ENCODE assay signal across 1 cellular context in genomic region chr18:23998811-23999210, GRCh38.
TF ChIP-seq lines count a peak whose summit lies in the region.

No MANE protein-coding gene starts in this region.

TF ChIP-seq in HepG2, 621 proteins besides CTCF, POLR2A, EP300 and RAD21 (continued from another document):
- TF ChIP-seq HNF4G (IDR thresholded peaks at IDR 0.05; ENCODE audit: borderline replicate concordance, low read depth, low read length) = no peak
- no peak for TF ChIP-seq HNF4G (CRISPR knock-in tag; IDR thresholded peaks at IDR 0.05; ENCODE audit: borderline replicate concordance, low read depth)
- peak; percentile 34; the same call in 1 of the 2 replicates for TF ChIP-seq ARID5B (CRISPR knock-in tag; IDR thresholded peaks at IDR 0.05)
- TF ChIP-seq SOX13 (IDR thresholded peaks at IDR 0.05) = no peak
- peak in 1 of 2 experiments; percentile 67; a peak in 1 of 4 replicates for TF ChIP-seq SOX13 (CRISPR knock-in tag; conservative IDR thresholded peaks at IDR 0.05 in 1 of 2, IDR thresholded peaks at IDR 0.05 in 1 of 2)
- TF ChIP-seq TFAP4 (IDR thresholded peaks at IDR 0.05; ENCODE audit: borderline replicate concordance, low read depth) = peak; percentile 55; the same call in 1 of the 2 replicates
- TF ChIP-seq SOX6 (IDR thresholded peaks at IDR 0.05) = no peak
- peak; percentile 14; the same call in 1 of the 2 replicates for TF ChIP-seq SOX6 (CRISPR knock-in tag; IDR thresholded peaks at IDR 0.05)
- TF ChIP-seq SAP130 (CRISPR knock-in tag; IDR thresholded peaks at IDR 0.05; ENCODE audit: low read depth) = 0 out of 2 replicates have a peak, but pooled peaks have one; percentile 23
- TF ChIP-seq GMEB1 (CRISPR knock-in tag; IDR thresholded peaks at IDR 0.05; ENCODE audit: borderline replicate concordance) = no peak
- no peak for TF ChIP-seq ETV5 (CRISPR knock-in tag; IDR thresholded peaks at IDR 0.05; ENCODE audit: borderline replicate concordance)
